Comparison of ENCODE assay signal across 9 cellular contexts in genomic region chr1:45684402-45684801, GRCh38. TPM values are rescaled to one million over a fixed set of nuclear protein-coding genes. Genes with fewer than 3 reads are reported as not detected.
DNase-seq lines count a peak whose midpoint lies in the region; ATAC-seq and TF ChIP-seq lines count a peak whose summit lies in the region.
"Had no signal": no experiment of that assay in that cellular context is flagged by ENCODE, and none has a peak within 500 bp of the region (broad histone marks: within the 10 kb centered on the region; RNA-seq: fewer than 3 reads in every experiment).

No MANE protein-coding gene starts in this region.

- no peaks in the 10 kb centered on the region for H3K9me3 Mint-ChIP-seq in T-helper 2 cell treated with Interferon-gamma antibody and Interleukin-4, amounts not matched to agents 5 μg/mL and 100 μg/mL, for 36 hours

- H3K9me3 ChIP-seq in skeletal muscle tissue (ENCODE audit: control insufficient read depth in 3 of 3, low read length in 3 of 3), result no peaks in the 10 kb centered on the region

- H3K27me3 ChIP-seq in skeletal muscle tissue (ENCODE audit: control insufficient read depth in 3 of 3, insufficient read depth in 3 of 3, low read length in 3 of 3), result no peaks in the 10 kb centered on the region

- no peak overlapping the region for H3K27ac ChIP-seq in skeletal muscle tissue (ENCODE audit: low read depth, low read length)

- peaks cover 33 to 49% (median 44%) of the 10 kb centered on the region in 3 donors for H3K4me1 ChIP-seq in skeletal muscle tissue (ENCODE audit: control insufficient read depth in 3 of 3, insufficient read depth in 3 of 3, low read length in 3 of 3)

- H3K27ac Mint-ChIP-seq in T-helper 2 cell treated with Interferon-gamma antibody and Interleukin-4, amounts not matched to agents 5 μg/mL and 100 μg/mL, for 36 hours, result no peak overlapping the region

- H3K4me3 ChIP-seq in fibroblast of villous mesenchyme (ENCODE audit: low read depth, low read length), result peak overlapping the region; percentile 95
- peak overlapping the region in 2 of 3 donors; percentile 35 to 98 for H3K4me3 ChIP-seq in skeletal muscle tissue (ENCODE audit: low read length in 3 of 3)

- no peaks in the 10 kb centered on the region for H3K36me3 ChIP-seq in skeletal muscle tissue (ENCODE audit: control insufficient read depth in 3 of 3, insufficient read depth in 3 of 3, low read length in 3 of 3)

- peaks cover 16% of the 10 kb centered on the region for H3K36me3 Mint-ChIP-seq in T-helper 2 cell treated with Interferon-gamma antibody and Interleukin-4, amounts not matched to agents 5 μg/mL and 100 μg/mL, for 36 hours (ENCODE audit: low read depth)

- H3K4me1 Mint-ChIP-seq in T-helper 2 cell treated with Interferon-gamma antibody and Interleukin-4, amounts not matched to agents 5 μg/mL and 100 μg/mL, for 36 hours (ENCODE audit: low read depth), result peaks cover 29% of the 10 kb centered on the region

- H3K4me3 Mint-ChIP-seq in T-helper 2 cell treated with Interferon-gamma antibody and Interleukin-4, amounts not matched to agents 5 μg/mL and 100 μg/mL, for 36 hours, result peak overlapping the region; percentile 99

- H3K9ac ChIP-seq in skeletal muscle tissue (ENCODE audit: low read depth in 1 of 3, low read length in 3 of 3), result peak overlapping the region in 1 of 3 donors; percentile 25

- TF ChIP-seq CTCF in fibroblast of villous mesenchyme (IDR thresholded peaks at IDR 0.05; ENCODE audit: insufficient read depth, low read depth, low read length), result no peak

- DNase-seq in NCI-H2107 treated with DMSO at 0.1 percent for 48 hours (lab: John Stamatoyannopoulos, UW; ENCODE audit: unreplicated experiment), result peak; percentile 46
- no peak for DNase-seq in NCI-H2107 (lab: John Stamatoyannopoulos, UW)
- DNase-seq in T-helper 2 cell treated with Interferon-gamma antibody and Interleukin-4, amounts not matched to agents 5 μg/mL and 100 μg/mL, for 36 hours (ENCODE audit: low spot score), result no peak
- DNase-seq in fibroblast of villous mesenchyme (ENCODE audit: low read depth), result no peak
- DNase-seq in AML-193 (lab: John Stamatoyannopoulos, UW), result no peak
- DNase-seq: 8988T had no signal

- no peaks in the 10 kb centered on the region for H3K27me3 Mint-ChIP-seq in T-helper 2 cell treated with Interferon-gamma antibody and Interleukin-4, amounts not matched to agents 5 μg/mL and 100 μg/mL, for 36 hours (ENCODE audit: low read depth)

- ATAC-seq in GM21360 (IDR thresholded peaks at IDR 0.05; ENCODE audit: unreplicated experiment) (no peak), GM18867 (IDR thresholded peaks at IDR 0.05; ENCODE audit: unreplicated experiment) (no peak)

RNA-seq across cellular contexts. Expression of gene GPBP1L1, which starts 1.9 kb away (rescaled TPM):
- 90.5 and 122 TPM in 2 replicates for total RNA-seq in fibroblast of villous mesenchyme
- total RNA-seq in skeletal muscle tissue, result 69.9 TPM

RNA-seq across cellular contexts. Expression of gene TMEM69, which starts 3.6 kb away (rescaled TPM):
- total RNA-seq in fibroblast of villous mesenchyme (6.9 and 10.0 TPM in 2 replicates), skeletal muscle tissue (14.6 TPM)
